In genomic region chr2:49686897-49687442, GRCh38 we compare ENCODE assay signal across 18 cellular contexts.
"Had no signal": no experiment of that assay in that cellular context is flagged by ENCODE, and none has a peak within 500 bp of the region (broad histone marks: within the 10 kb centered on the region; RNA-seq: fewer than 3 reads in every experiment).

No MANE protein-coding gene starts in this region.

- H3K4me1 ChIP-seq: SJCRH30 had no signal

- H3K9me2 ChIP-seq: SK-N-SH had no signal

- H3K9me3 ChIP-seq: SJCRH30, SK-N-SH had no signal

- H3K4me2 ChIP-seq: SK-N-SH had no signal

- H3K4me3 ChIP-seq: SJCRH30 had no signal

- DNase-seq: activated CD4-positive, alpha-beta T cell treated with anti-CD3 and anti-CD28 coated beads for 36 hours; activated CD4-positive, alpha-beta T cell treated with anti-CD3 and anti-CD28 coated beads, Interleukin-2, amount 10 ng/mL, durations not matched to agents 7 days and 5 days; activated CD4-positive, alpha-beta T cell treated with anti-CD3 and anti-CD28 coated beads, Interleukin-2, amount 50 U/mL, for 48 hours; activated CD8-positive, alpha-beta memory T cell treated with anti-CD3 and anti-CD28 coated beads, Interleukin-2, amount 50 U/mL, for 4 hours; activated effector memory CD4-positive, alpha-beta T cell treated with Interleukin-2 at 50 U/mL for 16 hours; activated naive CD4-positive, alpha-beta T cell treated with anti-CD3 and anti-CD28 coated beads, Interleukin-2, amount 10 ng/mL, durations not matched to agents 7 days and 5 days; activated naive CD8-positive, alpha-beta T cell treated with anti-CD3 and anti-CD28 coated beads, Interleukin-2, amount 50 U/mL, for 24 hours; activated T-cell treated with anti-CD3 and anti-CD28 coated beads, Interleukin-2, amount 50 U/mL, for 48 hours; anterior cingulate cortex; central memory CD4-positive, alpha-beta T cell; KBM-7; NCI-H1105; NCI-H1417 treated with DMSO at 0.1 percent for 48 hours; NCI-H187 treated with DMSO at 0.1 percent for 48 hours; NCI-H524 treated with DMSO at 0.1 percent for 48 hours; SHP77; SJCRH30; SK-N-SH had no signal

- H3K9ac ChIP-seq: SK-N-SH had no signal

- H3K36me3 ChIP-seq: SJCRH30 had no signal

- H3K27me3 ChIP-seq: SJCRH30 had no signal

- H3K27ac ChIP-seq: SJCRH30 had no signal
